ENCODE assay signal across 18 cellular contexts in genomic region chr5:133496631-133497030, GRCh38.
"Had no signal": no experiment of that assay in that cellular context is flagged by ENCODE, and none has a peak within 500 bp of the region (broad histone marks: within the 10 kb centered on the region; RNA-seq: fewer than 3 reads in every experiment).

No MANE protein-coding gene starts in this region.

- H3K36me3 Mint-ChIP-seq: naive thymus-derived CD4-positive, alpha-beta T cell; stimulated activated memory B cell treated with anti-CD40 and anti-IgM and Interleukin-4, amounts not matched to agents 10 μg/mL and 1 μg/mL and 100 μg/mL, for 72 hours had no signal

- DNase-seq: effector CD8-positive, alpha-beta T cell; heart left ventricle; hippocampal formation; kidney glomerular epithelial cell; naive thymus-derived CD4-positive, alpha-beta T cell; occipital lobe; right lobe of liver; stimulated activated CD4-positive, alpha-beta T cell treated with anti-CD3 and anti-CD28 coated beads, Interleukin-4, amount 100 ng/mL, for 1 hour; stimulated activated CD8-positive, alpha-beta memory T cell treated with anti-CD3 and anti-CD28 coated beads, Interleukin-4, amount 100 ng/mL, for 48 hours; stomach; substantia nigra; transverse colon had no signal

- H3K79me2 ChIP-seq: parathyroid adenoma had no signal

- H3K4me1 Mint-ChIP-seq: naive thymus-derived CD4-positive, alpha-beta T cell; stimulated activated memory B cell treated with anti-CD40 and anti-IgM and Interleukin-4, amounts not matched to agents 10 μg/mL and 1 μg/mL and 100 μg/mL, for 72 hours had no signal

- H3K4me1 ChIP-seq: heart left ventricle, parathyroid adenoma, prostate gland, right lobe of liver, stomach had no signal

- H3K27me3 ChIP-seq: right lobe of liver, transverse colon had no signal

- H2AFZ ChIP-seq: parathyroid adenoma had no signal

- H3K27ac Mint-ChIP-seq: naive thymus-derived CD4-positive, alpha-beta T cell; stimulated activated memory B cell treated with anti-CD40 and anti-IgM and Interleukin-4, amounts not matched to agents 10 μg/mL and 1 μg/mL and 100 μg/mL, for 72 hours had no signal

- H3K27ac ChIP-seq: coronary artery, heart left ventricle, parathyroid adenoma, prostate gland, right lobe of liver, stomach, thoracic aorta, transverse colon had no signal

- H3K9me3 Mint-ChIP-seq: stimulated activated memory B cell treated with anti-CD40 and anti-IgM and Interleukin-4, amounts not matched to agents 10 μg/mL and 1 μg/mL and 100 μg/mL, for 72 hours had no signal

- ATAC-seq: heart left ventricle; naive thymus-derived CD4-positive, alpha-beta T cell; stimulated activated memory B cell treated with anti-CD40 and anti-IgM and Interleukin-4, amounts not matched to agents 10 μg/mL and 1 μg/mL and 100 μg/mL, for 72 hours had no signal

- H3K9ac ChIP-seq: parathyroid adenoma had no signal

- H3K36me3 ChIP-seq: heart left ventricle, prostate gland, right lobe of liver, stomach, thoracic aorta, transverse colon had no signal

- H3K4me3 Mint-ChIP-seq: naive thymus-derived CD4-positive, alpha-beta T cell; neural crest cell; stimulated activated memory B cell treated with anti-CD40 and anti-IgM and Interleukin-4, amounts not matched to agents 10 μg/mL and 1 μg/mL and 100 μg/mL, for 72 hours had no signal

- H3K4me3 ChIP-seq: coronary artery, heart left ventricle, prostate gland, right lobe of liver, stomach, thoracic aorta, transverse colon had no signal

- H3K9me3 ChIP-seq: prostate gland, right lobe of liver, stomach, thoracic aorta, transverse colon had no signal
